ENCODE assay signal across 9 cellular contexts in the genomic region with DNA sequence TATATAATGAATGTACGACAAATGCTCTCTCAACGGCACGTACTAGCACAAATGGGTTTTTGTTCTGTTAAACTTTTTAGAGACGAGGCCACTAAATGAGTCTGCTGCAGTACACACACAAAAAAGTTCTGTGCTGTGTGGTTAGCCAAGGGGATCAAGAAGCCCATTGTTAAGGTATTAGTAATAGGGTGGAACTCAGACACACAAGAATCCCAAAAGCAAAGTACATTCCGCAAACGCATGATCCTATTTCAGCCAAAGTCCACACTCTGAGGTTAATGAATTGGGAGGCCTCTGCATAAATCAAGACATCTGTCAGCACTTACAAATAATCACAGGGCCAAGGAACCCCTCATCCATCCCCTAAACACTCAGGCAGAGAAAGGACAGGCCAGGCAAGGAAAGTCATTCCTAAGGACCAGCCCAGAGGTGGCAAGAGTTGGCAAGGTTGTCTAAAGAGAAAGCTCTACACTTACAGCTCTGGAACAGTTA. TPM values are rescaled to one million over a fixed set of nuclear protein-coding genes. Genes with fewer than 3 reads are reported as not detected.
A peak's percentile ranks its signal among the peaks of the same experiment; 100 is the strongest.
DNase-seq lines count a peak whose midpoint lies in the region; ATAC-seq and TF ChIP-seq lines count a peak whose summit lies in the region.
"Had no signal": no experiment of that assay in that cellular context is flagged by ENCODE, and none has a peak within 500 bp of the region (broad histone marks: within the 10 kb centered on the region; RNA-seq: fewer than 3 reads in every experiment).

No MANE protein-coding gene starts in this region.

- CTCF ChIA-PET in activated CD4-positive, alpha-beta T cell treated with anti-CD3 and anti-CD28 coated beads for 36 hours (lab: Charles Lee), result no interaction called here

- peak overlapping the region; percentile 8 for H2BK5ac ChIP-seq in mesenchymal stem cell (ENCODE audit: low read depth, low read length, poor library complexity, severe bottlenecking)

- peak; percentile 70 for ATAC-seq in Right ventricle myocardium inferior
- peak; percentile 74 for ATAC-seq in aorta (ENCODE audit: low FRiP score)
- no peak for ATAC-seq in activated CD4-positive, alpha-beta T cell treated with anti-CD3 and anti-CD28 coated beads for 36 hours

- peak overlapping the region in 1 of 2 experiments; percentile 75 for H2BK12ac ChIP-seq in mesenchymal stem cell (ENCODE audit: low read length in 2 of 2)

- H3K9me3 Mint-ChIP-seq in activated CD4-positive, alpha-beta T cell treated with anti-CD3 and anti-CD28 coated beads for 36 hours (ENCODE audit: low read depth), result no peaks in the 10 kb centered on the region

- H3K27ac ChIP-seq in coronary artery (peak overlapping the region; percentile 66 to 81), mesenchymal stem cell (ENCODE audit: low read length, poor library complexity, severe bottlenecking) (peak overlapping the region; percentile 74), aorta (ENCODE audit: low read depth in 1 of 2, low read length in 2 of 2) (peak overlapping the region; percentile 80 to 95)

- no peak overlapping the region for H3K23ac ChIP-seq in mesenchymal stem cell (ENCODE audit: low read length in 2 of 2)

- H2AFZ ChIP-seq in mesenchymal stem cell (ENCODE audit: low read depth, low read length), result no peak overlapping the region

- peaks cover 31% of the 10 kb centered on the region for H3K79me1 ChIP-seq in mesenchymal stem cell (replicated peaks; ENCODE audit: low read length, poor library complexity, severe bottlenecking)

- peak overlapping the region; percentile 90 for H3K9ac ChIP-seq in mesenchymal stem cell (ENCODE audit: low read length)

- POLR2A ChIA-PET in activated CD4-positive, alpha-beta T cell treated with anti-CD3 and anti-CD28 coated beads for 36 hours (lab: Charles Lee), result interaction anchor here (0.6 kb wide), 1 partner anchor 423 kb away, joined by 3 read pairs; no protein-coding TSS in a partner anchor

- no peak overlapping the region for H3K14ac ChIP-seq in mesenchymal stem cell (ENCODE audit: low read length in 2 of 2)

- peak overlapping the region; percentile 49 for H2BK120ac ChIP-seq in mesenchymal stem cell (ENCODE audit: low read depth, low read length)

- H3K36me3 Mint-ChIP-seq in activated CD4-positive, alpha-beta T cell treated with anti-CD3 and anti-CD28 coated beads for 36 hours (ENCODE audit: low read depth), result no peaks in the 10 kb centered on the region

- H3K27me3 Mint-ChIP-seq in activated CD4-positive, alpha-beta T cell treated with anti-CD3 and anti-CD28 coated beads for 36 hours, result no peaks in the 10 kb centered on the region

- no peak overlapping the region for H3K4ac ChIP-seq in mesenchymal stem cell (ENCODE audit: low read depth in 1 of 2, low read length in 2 of 2)

- peak overlapping the region; percentile 26 to 64 for H3K18ac ChIP-seq in mesenchymal stem cell (ENCODE audit: low read depth in 1 of 2, low read length in 2 of 2)

- H3K9me3 ChIP-seq in mesenchymal stem cell (ENCODE audit: control insufficient read depth, low read length), result no peaks in the 10 kb centered on the region
- H3K9me3 ChIP-seq in aorta (ENCODE audit: control insufficient read depth, low read length), result no peaks in the 10 kb centered on the region

- intact Hi-C loops in Right ventricle myocardium inferior (cut with DNase I) (no loop called here), cardiac septum (cut with DNase I) (loop anchor here (10.0 kb wide), 1 partner anchor 434 kb away; a partner anchor contains a TSS), aorta (cut with DNase I) (no loop called here)
- intact Hi-C loops in activated CD4-positive, alpha-beta T cell treated with anti-CD3 and anti-CD28 coated beads for 36 hours (cut with DNase I, micrococcal nuclease), result no loop called here

- no peak overlapping the region for H3K4me3 Mint-ChIP-seq in activated CD4-positive, alpha-beta T cell treated with anti-CD3 and anti-CD28 coated beads for 36 hours

- DNase-seq in Right ventricle myocardium inferior (ENCODE audit: missing footprints) (no peak), cardiac septum (ENCODE audit: low spot score) (no peak), coronary artery (ENCODE audit: low spot score) (no peak), mesenchymal stem cell (peak; percentile 90), aorta (no peak), OCI-M2 (lab: John Stamatoyannopoulos, UW; ENCODE audit: unreplicated experiment) (no peak), superior temporal gyrus (ENCODE audit: extremely low spot score) (no peak)
- DNase-seq in activated CD4-positive, alpha-beta T cell treated with anti-CD3 and anti-CD28 coated beads for 36 hours, result no peak
- DNase-seq: NCI-H2029 treated with DMSO at 0.1 percent for 48 hours had no signal

- H2BK15ac ChIP-seq in mesenchymal stem cell (ENCODE audit: low read depth, poor library complexity, severe bottlenecking), result peak overlapping the region; percentile 12

- H4K8ac ChIP-seq in mesenchymal stem cell (ENCODE audit: low read length), result peak overlapping the region; percentile 59

- no peak overlapping the region for H3K4me3 ChIP-seq in coronary artery
- peak overlapping the region in 1 of 2 experiments; percentile 66 for H3K4me3 ChIP-seq in mesenchymal stem cell (ENCODE audit: insufficient read depth in 1 of 2, low read depth in 1 of 2, low read length in 2 of 2)
- no peak overlapping the region for H3K4me3 ChIP-seq in aorta (ENCODE audit: low read length in 2 of 2)

- H3K4me1 ChIP-seq in mesenchymal stem cell (ENCODE audit: control insufficient read depth, insufficient read depth, low read depth, low read length) (peaks cover 9% of the 10 kb centered on the region), aorta (ENCODE audit: control insufficient read depth in 1 of 2, insufficient read depth in 2 of 2, low read length in 2 of 2) (peaks cover 0 to 5% of the 10 kb centered on the region in 2 donors)

- peaks cover 4% of the 10 kb centered on the region for H3K4me1 Mint-ChIP-seq in activated CD4-positive, alpha-beta T cell treated with anti-CD3 and anti-CD28 coated beads for 36 hours

- H3K27me3 ChIP-seq in mesenchymal stem cell (ENCODE audit: control insufficient read depth in 1 of 2, insufficient read depth in 1 of 2, low read length in 2 of 2), result peaks cover 0 to 4% of the 10 kb centered on the region in 2 experiments
- no peaks in the 10 kb centered on the region for H3K27me3 ChIP-seq in aorta (ENCODE audit: control insufficient read depth in 1 of 2, insufficient read depth in 2 of 2, low read length in 1 of 2)

- no peak overlapping the region for H3K27ac Mint-ChIP-seq in activated CD4-positive, alpha-beta T cell treated with anti-CD3 and anti-CD28 coated beads for 36 hours

- peak overlapping the region; percentile 21 for H3K4me2 ChIP-seq in mesenchymal stem cell (ENCODE audit: low read length, poor library complexity, severe bottlenecking)

- TF ChIP-seq CTCF in coronary artery (IDR thresholded peaks at IDR 0.05), result no peak

- peak overlapping the region; percentile 37 for H2AK5ac ChIP-seq in mesenchymal stem cell (ENCODE audit: low read length, severe bottlenecking)

- 0% methylated on average over 6 of the region's 6 CpGs for WGBS in mesenchymal stem cell
- WGBS in aorta, 2 donors, result 14 to 18% methylated on average over 6 of the region's 6 CpGs

- no peak overlapping the region for H4K91ac ChIP-seq in mesenchymal stem cell (ENCODE audit: low read length)

- H3K36me3 ChIP-seq in mesenchymal stem cell (ENCODE audit: control insufficient read depth in 1 of 2, insufficient read depth in 2 of 2, low read depth in 1 of 2, low read length in 2 of 2) (no peaks in the 10 kb centered on the region), aorta (ENCODE audit: control insufficient read depth in 1 of 2, insufficient read depth in 2 of 2, low read length in 1 of 2) (no peaks in the 10 kb centered on the region)

RNA-seq across cellular contexts. Expression of a gene that starts 12.1 kb away (rescaled TPM):
- 6.6 TPM for total RNA-seq in Right ventricle myocardium inferior
- 5.8 TPM for total RNA-seq in cardiac septum
- polyA plus RNA-seq in mesenchymal stem cell (2013, experiment 1 of 2), result 12.0 TPM
- 12.2 TPM for polyA plus RNA-seq in mesenchymal stem cell (2013, experiment 2 of 2)
- total RNA-seq in aorta, result 10 to 100 TPM; 27.9 to 47.9 TPM
- polyA plus RNA-seq in aorta, result 1 to 10 TPM; 3.1 to 6.9 TPM
- total RNA-seq in activated CD4-positive, alpha-beta T cell treated with anti-CD3 and anti-CD28 coated beads for 36 hours, result 10 to 100 TPM; 11.2 to 11.8 TPM

RNA-seq across cellular contexts. Expression of a gene that starts 12.6 kb away (rescaled TPM):
- total RNA-seq in Right ventricle myocardium inferior, result 0.27 TPM
- total RNA-seq in cardiac septum, result 0.16 TPM
- 0.36 TPM for polyA plus RNA-seq in mesenchymal stem cell (2013, experiment 1 of 2)
- 0.27 TPM for polyA plus RNA-seq in mesenchymal stem cell (2013, experiment 2 of 2)
- 1 to 10 TPM in 1 of 2 donors, under 1 TPM in 1; 0.65 to 1.8 TPM for total RNA-seq in aorta
- polyA plus RNA-seq in aorta, result under 1 TPM; 0.25 to 0.31 TPM
- under 1 TPM; 0.11 to 0.30 TPM for total RNA-seq in activated CD4-positive, alpha-beta T cell treated with anti-CD3 and anti-CD28 coated beads for 36 hours
